ENCODE assay signal across 1 cellular context in the genomic region with DNA sequence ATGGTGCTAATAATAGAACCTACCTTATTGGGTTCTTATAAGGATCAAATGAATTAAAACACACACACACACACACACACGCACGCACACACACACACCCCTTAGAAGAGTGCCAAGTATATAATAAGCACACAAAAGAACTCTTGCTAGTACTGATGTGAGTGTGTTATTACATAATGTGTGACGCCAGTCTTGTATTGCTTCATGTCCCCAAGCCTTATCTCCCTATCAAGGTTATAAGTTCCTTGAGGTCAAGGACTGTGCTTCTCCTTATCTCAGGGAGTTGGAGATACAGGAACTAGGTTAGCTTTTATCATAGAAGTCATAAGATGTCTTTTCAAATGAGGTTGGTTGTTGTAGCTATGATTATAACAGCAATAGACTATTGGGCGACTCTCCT.
TF ChIP-seq lines count a peak whose summit lies in the region.

No MANE protein-coding gene starts in this region.

TF ChIP-seq in HepG2, 621 proteins besides CTCF, POLR2A, EP300 and RAD21 (continued from another document):
- TF ChIP-seq, protein P1, sequence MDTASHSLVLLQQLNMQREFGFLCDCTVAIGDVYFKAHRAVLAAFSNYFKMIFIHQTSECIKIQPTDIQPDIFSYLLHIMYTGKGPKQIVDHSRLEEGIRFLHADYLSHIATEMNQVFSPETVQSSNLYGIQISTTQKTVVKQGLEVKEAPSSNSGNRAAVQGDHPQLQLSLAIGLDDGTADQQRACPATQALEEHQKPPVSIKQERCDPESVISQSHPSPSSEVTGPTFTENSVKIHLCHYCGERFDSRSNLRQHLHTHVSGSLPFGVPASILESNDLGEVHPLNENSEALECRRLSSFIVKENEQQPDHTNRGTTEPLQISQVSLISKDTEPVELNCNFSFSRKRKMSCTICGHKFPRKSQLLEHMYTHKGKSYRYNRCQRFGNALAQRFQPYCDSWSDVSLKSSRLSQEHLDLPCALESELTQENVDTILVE (CRISPR knock-in tag; IDR thresholded peaks at IDR 0.05): no peak
- TF ChIP-seq CEBPB (IDR thresholded peaks at IDR 0.05; ENCODE audit: borderline replicate concordance, low read depth, low read length) (0 out of 2 replicates have a peak, but pooled peaks have one; percentile 17), PITX1 (CRISPR knock-in tag; IDR thresholded peaks at IDR 0.05) (no peak), RFXANK (CRISPR knock-in tag; IDR thresholded peaks at IDR 0.05) (no peak)
